Comparison of ENCODE assay signal across 13 cellular contexts in the genomic region with DNA sequence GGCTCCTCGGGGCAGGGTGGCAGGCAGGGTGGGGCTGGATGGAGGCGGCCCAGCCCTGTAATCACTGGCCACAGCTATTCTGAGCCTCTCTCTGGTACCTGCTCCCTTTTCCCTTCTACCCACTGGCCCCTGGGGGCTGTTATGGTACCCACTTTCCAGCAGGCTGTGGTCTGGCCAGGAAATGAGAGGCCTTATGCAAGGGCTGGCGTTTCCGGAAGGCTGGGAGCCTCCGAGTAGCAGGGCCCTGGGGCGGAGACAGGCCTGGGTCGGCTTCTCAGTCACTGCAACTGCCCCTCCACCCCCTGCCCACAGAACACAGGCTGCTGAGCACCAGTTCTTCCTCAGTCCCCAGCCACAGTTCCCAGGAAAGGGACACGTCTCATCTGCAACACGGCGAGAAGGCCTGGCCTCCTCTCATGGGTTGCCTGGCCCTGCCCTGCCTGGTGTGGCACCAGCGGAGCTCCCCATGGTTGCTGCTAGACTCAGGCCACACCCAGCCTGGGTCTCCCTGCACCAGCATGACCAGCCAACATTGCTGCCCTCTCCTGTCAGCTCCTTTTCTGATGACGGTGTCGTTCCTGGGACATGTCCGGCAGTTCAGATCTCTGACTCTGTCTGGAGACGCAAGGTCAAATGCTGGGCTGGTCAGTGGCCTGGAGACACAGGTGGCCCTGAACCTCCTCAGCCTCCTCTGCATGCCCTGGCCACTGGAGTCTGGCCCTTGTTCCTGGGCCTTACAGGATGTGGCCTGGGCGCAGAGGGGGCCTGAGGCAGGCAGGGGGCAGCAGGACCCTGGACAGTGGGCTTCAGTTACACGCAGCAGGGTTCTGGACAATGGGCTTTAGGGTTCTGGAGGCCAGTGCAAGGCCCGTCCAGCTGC. TPM values are rescaled to one million over a fixed set of nuclear protein-coding genes. Genes with fewer than 3 reads are reported as not detected.
DNase-seq lines count a peak whose midpoint lies in the region; ATAC-seq lines count a peak whose summit lies in the region.
"Had no signal": no experiment of that assay in that cellular context is flagged by ENCODE, and none has a peak within 500 bp of the region (broad histone marks: within the 10 kb centered on the region; RNA-seq: fewer than 3 reads in every experiment).

No MANE protein-coding gene starts in this region.

- H3K27ac Mint-ChIP-seq in dendritic cell treated with granulocyte-macrophage colony-stimulating factor and Interleukin-4, amounts not matched to agents 40 ng/mL and 50 ng/mL, for 4 days: peak overlapping the region; percentile 97
- H3K27ac Mint-ChIP-seq in naive thymus-derived CD4-positive, alpha-beta T cell: no peak overlapping the region
- peak overlapping the region in 1 of 6 donors; percentile 13 for H3K27ac Mint-ChIP-seq in immature natural killer cell

- no peaks in the 10 kb centered on the region for H3K4me1 ChIP-seq in naive thymus-derived CD4-positive, alpha-beta T cell (ENCODE audit: control insufficient read depth in 2 of 2, insufficient read depth in 2 of 2, low read length in 2 of 2)

- POLR2A ChIA-PET in naive thymus-derived CD4-positive, alpha-beta T cell (lab: Charles Lee): no interaction called here

- CTCF ChIA-PET in naive thymus-derived CD4-positive, alpha-beta T cell (lab: Charles Lee): no interaction called here

- DNase-seq in Daoy (ENCODE audit: low read depth) (peak; percentile 68), KG1 (lab: John Stamatoyannopoulos, UW) (peak; percentile 79), immature natural killer cell (no peak)
- no peak for DNase-seq in naive thymus-derived CD4-positive, alpha-beta T cell
- no peak for DNase-seq in stimulated activated CD4-positive, alpha-beta T cell treated with anti-CD3 and anti-CD28 coated beads, Interleukin-2, amount 100 ng/mL, for 48 hours

- H3K27me3 ChIP-seq in naive thymus-derived CD4-positive, alpha-beta T cell (ENCODE audit: control insufficient read depth in 2 of 2, insufficient read depth in 2 of 2, low read length in 2 of 2): no peaks in the 10 kb centered on the region

- H3K4me1 Mint-ChIP-seq in dendritic cell treated with granulocyte-macrophage colony-stimulating factor and Interleukin-4, amounts not matched to agents 40 ng/mL and 50 ng/mL, for 4 days (ENCODE audit: low read depth): peaks cover 71% of the 10 kb centered on the region
- peaks cover 0 to 11% (median 0%) of the 10 kb centered on the region in 7 donors for H3K4me1 Mint-ChIP-seq in naive thymus-derived CD4-positive, alpha-beta T cell
- peaks cover 4 to 6% of the 10 kb centered on the region in 2 donors for H3K4me1 Mint-ChIP-seq in immature natural killer cell

- H3K9me3 ChIP-seq in naive thymus-derived CD4-positive, alpha-beta T cell (ENCODE audit: control insufficient read depth in 2 of 3, low read length in 3 of 3): no peaks in the 10 kb centered on the region

- no peak overlapping the region for H3K4me3 ChIP-seq in naive thymus-derived CD4-positive, alpha-beta T cell (ENCODE audit: low read length)

- H3K36me3 Mint-ChIP-seq in dendritic cell treated with granulocyte-macrophage colony-stimulating factor and Interleukin-4, amounts not matched to agents 40 ng/mL and 50 ng/mL, for 4 days (ENCODE audit: low read depth): peaks cover 37% of the 10 kb centered on the region
- H3K36me3 Mint-ChIP-seq in naive thymus-derived CD4-positive, alpha-beta T cell: no peaks in the 10 kb centered on the region
- H3K36me3 Mint-ChIP-seq in immature natural killer cell: no peaks in the 10 kb centered on the region

- peak; percentile 69 for ATAC-seq in naive thymus-derived CD4-positive, alpha-beta T cell
- ATAC-seq in GM19452 (IDR thresholded peaks at IDR 0.05; ENCODE audit: unreplicated experiment): no peak
- no peak for ATAC-seq in GM18861 (IDR thresholded peaks at IDR 0.05; ENCODE audit: unreplicated experiment)

- intact Hi-C loops in dendritic cell treated with granulocyte-macrophage colony-stimulating factor and Interleukin-4, amounts not matched to agents 40 ng/mL and 50 ng/mL, for 4 days (cut with micrococcal nuclease): no loop called here
- intact Hi-C loops in naive thymus-derived CD4-positive, alpha-beta T cell (cut with micrococcal nuclease): no loop called here

- H3K36me3 ChIP-seq in naive thymus-derived CD4-positive, alpha-beta T cell (ENCODE audit: control insufficient read depth in 2 of 3, insufficient read depth in 3 of 3, low read length in 3 of 3): no peaks in the 10 kb centered on the region

- H3K9me3 Mint-ChIP-seq in dendritic cell treated with granulocyte-macrophage colony-stimulating factor and Interleukin-4, amounts not matched to agents 40 ng/mL and 50 ng/mL, for 4 days: no peaks in the 10 kb centered on the region
- no peaks in the 10 kb centered on the region for H3K9me3 Mint-ChIP-seq in naive thymus-derived CD4-positive, alpha-beta T cell
- H3K9me3 Mint-ChIP-seq in immature natural killer cell: no peaks in the 10 kb centered on the region

- no peak overlapping the region for H3K27ac ChIP-seq in naive thymus-derived CD4-positive, alpha-beta T cell (ENCODE audit: low read depth, low read length)
- H3K27ac ChIP-seq: epithelial cell of prostate, RWPE1 had no signal

- H3K27me3 Mint-ChIP-seq in dendritic cell treated with granulocyte-macrophage colony-stimulating factor and Interleukin-4, amounts not matched to agents 40 ng/mL and 50 ng/mL, for 4 days: no peaks in the 10 kb centered on the region
- peaks cover 6 to 17% (median 17%) of the 10 kb centered on the region in 5 donors for H3K27me3 Mint-ChIP-seq in naive thymus-derived CD4-positive, alpha-beta T cell
- H3K27me3 Mint-ChIP-seq in immature natural killer cell (ENCODE audit: low read depth in 3 of 3): peaks cover 0 to 6% (median 2%) of the 10 kb centered on the region in 3 donors

- peak overlapping the region; percentile 47 for H3K4me3 Mint-ChIP-seq in dendritic cell treated with granulocyte-macrophage colony-stimulating factor and Interleukin-4, amounts not matched to agents 40 ng/mL and 50 ng/mL, for 4 days
- no peak overlapping the region for H3K4me3 Mint-ChIP-seq in naive thymus-derived CD4-positive, alpha-beta T cell
- H3K4me3 Mint-ChIP-seq in immature natural killer cell: no peak overlapping the region

RNA-seq across cellular contexts. Expression of gene CHST13, which starts 6.5 kb away (rescaled TPM):
- not detected in 2 replicates for total RNA-seq in Daoy (2014; rRNA removed; shearing (Covaris generic))
- total RNA-seq in naive thymus-derived CD4-positive, alpha-beta T cell: 1 to 10 TPM in 1 of 5 experiments, under 1 TPM in 3, not detected in 1; 0.21 to 3.8 (median 0.54) TPM
- polyA plus RNA-seq in naive thymus-derived CD4-positive, alpha-beta T cell: not detected
- under 1 TPM in 1 of 3 donors, not detected in 2; 0.67 TPM for polyA plus RNA-seq in immature natural killer cell
- total RNA-seq: pulmonary artery endothelial cell had no signal
- polyA plus RNA-seq: BJ, keratinocyte had no signal

RNA-seq across cellular contexts. Expression of gene UROC1, which starts 12.8 kb away (rescaled TPM):
- not detected in 2 replicates for total RNA-seq in Daoy (2014; rRNA removed; shearing (Covaris generic))
- not detected for total RNA-seq in naive thymus-derived CD4-positive, alpha-beta T cell
- polyA plus RNA-seq in naive thymus-derived CD4-positive, alpha-beta T cell: not detected
- polyA plus RNA-seq in immature natural killer cell: not detected
- total RNA-seq: pulmonary artery endothelial cell had no signal
- polyA plus RNA-seq: BJ, keratinocyte had no signal

RNA-seq across cellular contexts. Expression of gene C3orf22, which starts 28.3 kb away (rescaled TPM):
- total RNA-seq in Daoy (2014; rRNA removed; shearing (Covaris generic)): not detected in 2 replicates
- not detected for total RNA-seq in naive thymus-derived CD4-positive, alpha-beta T cell
- polyA plus RNA-seq in naive thymus-derived CD4-positive, alpha-beta T cell: not detected
- polyA plus RNA-seq in immature natural killer cell: not detected
- total RNA-seq: pulmonary artery endothelial cell had no signal
- polyA plus RNA-seq: BJ, keratinocyte had no signal

RNA-seq across cellular contexts. Expression of gene ZXDC, which starts 54.7 kb away (rescaled TPM):
- total RNA-seq in Daoy (2014; rRNA removed; shearing (Covaris generic)): 8.7 and 10.0 TPM in 2 replicates
- total RNA-seq in naive thymus-derived CD4-positive, alpha-beta T cell: 10 to 100 TPM; 33.7 to 71.9 (median 67.6) TPM
- polyA plus RNA-seq in naive thymus-derived CD4-positive, alpha-beta T cell: 10 to 100 TPM; 10.3 to 24.1 TPM
- 10 to 100 TPM in 2 of 3 donors, 1 to 10 TPM in 1; 9.6 to 17.2 (median 11.8) TPM for polyA plus RNA-seq in immature natural killer cell

Comparison
In these comparisons a context has a peak if more than half of its experiments do, and no peak if none do; other contexts are left out.
1. DNase-seq: peak in Daoy (single experiment) and KG1 (single experiment); none in naive thymus-derived CD4-positive, alpha-beta T cell (0 of 9), immature natural killer cell (0 of 3) and stimulated activated CD4-positive, alpha-beta T cell treated with anti-CD3 and anti-CD28 coated beads, Interleukin-2, amount 100 ng/mL, for 48 hours (0 of 2).